28 cellular contexts compared by ENCODE assay signal in genomic region chr19:46390866-46391265, GRCh38. TPM values are rescaled to one million over a fixed set of nuclear protein-coding genes. Genes with fewer than 3 reads are reported as not detected.
DNase-seq lines count a peak whose midpoint lies in the region; TF ChIP-seq lines count a peak whose summit lies in the region.
"Had no signal": no experiment of that assay in that cellular context is flagged by ENCODE, and none has a peak within 500 bp of the region (broad histone marks: within the 10 kb centered on the region; RNA-seq: fewer than 3 reads in every experiment).

No MANE protein-coding gene starts in this region.

- H3K27ac Mint-ChIP-seq in H9: peak overlapping the region in 2 of 3 experiments; percentile 44 to 88; a peak in 1 of 7 replicates
- H3K27ac Mint-ChIP-seq: activated naive CD4-positive, alpha-beta T cell treated with anti-CD3 and anti-CD28 coated beads, Interleukin-2, amount 10 ng/mL, durations not matched to agents 7 days and 5 days; CD4-positive, alpha-beta memory T cell; HFFc6; T-helper 17 cell had no signal

- H3K56ac ChIP-seq in H9 (ENCODE audit: insufficient read length, low read depth, low read length): no peak overlapping the region

- intact Hi-C loops in spleen (cut with DNase I; ENCODE audit: low total_unique reads): loop anchor here (10.0 kb wide), 1 partner anchor 124 kb away; no protein-coding TSS in a partner anchor

- no peak overlapping the region for H3K27ac ChIP-seq in H9 (ENCODE audit: insufficient read length, low read depth, low read length)
- no peak overlapping the region for H3K27ac ChIP-seq in spleen
- H3K27ac ChIP-seq: heart left ventricle, HL-60, parathyroid adenoma had no signal

- TF ChIP-seq POLR2A in spleen (IDR thresholded peaks at IDR 0.05): no peak

- H2BK15ac ChIP-seq in H9 (ENCODE audit: low read depth, low read length): no peak overlapping the region

- H4K5ac ChIP-seq in H9 (ENCODE audit: insufficient read length, low read depth, low read length): no peak overlapping the region

- peaks cover 7 to 32% of the 10 kb centered on the region in 2 experiments; a peak in 3 of 4 replicates for H3K4me1 Mint-ChIP-seq in H9
- H3K4me1 Mint-ChIP-seq: activated naive CD4-positive, alpha-beta T cell treated with anti-CD3 and anti-CD28 coated beads, Interleukin-2, amount 10 ng/mL, durations not matched to agents 7 days and 5 days had no signal

- H3K23ac ChIP-seq in H9 (ENCODE audit: insufficient read length, low read depth, low read length): no peak overlapping the region

- peak; percentile 46 for DNase-seq in AG10803 (ENCODE audit: low read depth)
- DNase-seq in H9: no peak
- peak; percentile 85 for DNase-seq in fibroblast of the aortic adventitia (ENCODE audit: low read depth)
- DNase-seq in spleen: peak; percentile 50
- no peak for DNase-seq in cerebellar cortex (ENCODE audit: low spot score)
- no peak for DNase-seq in activated naive CD4-positive, alpha-beta T cell treated with Interleukin-2 at 50 U/mL for 16 hours
- DNase-seq in NCI-H1417 treated with DMSO at 0.1 percent for 48 hours (lab: John Stamatoyannopoulos, UW): no peak
- DNase-seq: activated CD4-positive, alpha-beta T cell treated with anti-CD3 and anti-CD28 coated beads for 48 hours; activated naive CD4-positive, alpha-beta T cell treated with anti-CD3 and anti-CD28 coated beads, Interleukin-2, amount 10 ng/mL, durations not matched to agents 7 days and 5 days; activated T-cell treated with anti-CD3 and anti-CD28 coated beads, Interleukin-2, amount 50 U/mL, for 48 hours; amygdala; CD4-positive, alpha-beta memory T cell; dermis blood vessel endothelial cell; HFFc6; left colon; midbrain; naive thymus-derived CD8-positive, alpha-beta T cell; NCI-H1048; NCI-H187; NCI-H2171 treated with DMSO at 0.1 percent for 48 hours; NCI-H69; substantia nigra; T-helper 17 cell had no signal

- H3K4me1 ChIP-seq in H9 (ENCODE audit: insufficient read depth, low read length): no peaks in the 10 kb centered on the region
- peaks cover 0 to 28% (median 2%) of the 10 kb centered on the region in 6 donors for H3K4me1 ChIP-seq in spleen
- H3K4me1 ChIP-seq: parathyroid adenoma had no signal

- H3K23me2 ChIP-seq in H9 (ENCODE audit: insufficient read length, low read depth, low read length, poor library complexity, severe bottlenecking): no peaks in the 10 kb centered on the region

- H2BK5ac ChIP-seq in H9 (ENCODE audit: insufficient read length, low read length): no peak overlapping the region

- H3K9me3 ChIP-seq in H9 (ENCODE audit: control insufficient read depth, low read depth, low read length): no peaks in the 10 kb centered on the region
- no peaks in the 10 kb centered on the region for H3K9me3 ChIP-seq in spleen
- H3K9me3 ChIP-seq: heart left ventricle, SK-N-SH had no signal

- no peak overlapping the region for H3K4me2 ChIP-seq in H9 (ENCODE audit: insufficient read depth, insufficient read length, low read length)
- H3K4me2 ChIP-seq: SK-N-SH had no signal

- peaks cover 0 to 80% (median 56%) of the 10 kb centered on the region in 6 donors for H3K36me3 ChIP-seq in spleen

- no peak overlapping the region for H2AFZ ChIP-seq in H9 (ENCODE audit: low read length)
- H2AFZ ChIP-seq: parathyroid adenoma had no signal

- TF ChIP-seq CTCF in AG10803 (conservative IDR thresholded peaks at IDR 0.05; ENCODE audit: low read length) (no peak), H9 (conservative IDR thresholded peaks at IDR 0.05) (no peak), fibroblast of the aortic adventitia (IDR thresholded peaks at IDR 0.05; ENCODE audit: insufficient read depth, low read length) (no peak), spleen (IDR thresholded peaks at IDR 0.05 in 8 of 11, conservative IDR thresholded peaks at IDR 0.05 in 3 of 11) (no peak)

- no peak overlapping the region for H3T11ph ChIP-seq in H9 (ENCODE audit: low read length)

- H4K91ac ChIP-seq in H9 (ENCODE audit: insufficient read length, low read depth, low read length): no peak overlapping the region

- H3K27me3 Mint-ChIP-seq in H9 (ENCODE audit: low read depth): no peaks in the 10 kb centered on the region
- H3K27me3 Mint-ChIP-seq: activated naive CD4-positive, alpha-beta T cell treated with anti-CD3 and anti-CD28 coated beads, Interleukin-2, amount 10 ng/mL, durations not matched to agents 7 days and 5 days; naive thymus-derived CD8-positive, alpha-beta T cell; T-helper 17 cell had no signal

- no peak overlapping the region for H3K4ac ChIP-seq in H9 (ENCODE audit: low read depth, low read length)

- WGBS in H9 (ENCODE audit: extremely low coverage, insufficient read length, low lambda C conversion rate): no CpG with 5 or more reads among the region's 18 CpGs
- WGBS in spleen, 5 donors: 92 to 96% (median 94%) methylated on average over 17 to 18 of the region's 18 CpGs

- H3K4me3 Mint-ChIP-seq in H9: no peak overlapping the region
- H3K4me3 Mint-ChIP-seq: activated naive CD4-positive, alpha-beta T cell treated with anti-CD3 and anti-CD28 coated beads, Interleukin-2, amount 10 ng/mL, durations not matched to agents 7 days and 5 days; CD4-positive, alpha-beta memory T cell; HFFc6; naive thymus-derived CD8-positive, alpha-beta T cell; T-helper 17 cell had no signal

- H3K9me3 Mint-ChIP-seq in H9: peaks cover 2 to 5% of the 10 kb centered on the region in 2 experiments; a peak in 2 of 5 replicates
- H3K9me3 Mint-ChIP-seq: naive thymus-derived CD8-positive, alpha-beta T cell had no signal

- H3K27me3 ChIP-seq in H9 (ENCODE audit: insufficient read depth, low read length) (no peaks in the 10 kb centered on the region), spleen (replicated peaks in 1 of 7) (no peaks in the 10 kb centered on the region)
- H3K27me3 ChIP-seq: heart left ventricle had no signal

- H2BK120ac ChIP-seq in H9 (ENCODE audit: low read depth, low read length, poor library complexity, severe bottlenecking): no peak overlapping the region

- H4K20me1 ChIP-seq in H9 (ENCODE audit: control insufficient read depth, insufficient read depth, insufficient read length): no peaks in the 10 kb centered on the region

- no peak overlapping the region for H2BK20ac ChIP-seq in H9 (ENCODE audit: low read depth, low read length, poor library complexity, severe bottlenecking)

- H3K4me3 ChIP-seq in AG10803 (ENCODE audit: low read length): no peak overlapping the region
- no peak overlapping the region for H3K4me3 ChIP-seq in fibroblast of the aortic adventitia (ENCODE audit: low read depth, low read length)
- no peak overlapping the region for H3K4me3 ChIP-seq in spleen
- H3K4me3 ChIP-seq: heart left ventricle had no signal

- no peak overlapping the region for H3K14ac ChIP-seq in H9 (ENCODE audit: insufficient read depth, low read length)

- H3K18ac ChIP-seq in H9 (ENCODE audit: insufficient read length, low read depth, low read length): no peak overlapping the region

- H3K36me3 Mint-ChIP-seq in H9 (ENCODE audit: insufficient read depth in 1 of 3, low read depth in 3 of 3): peaks cover 43 to 61% (median 48%) of the 10 kb centered on the region in 3 experiments

- no peaks in the 10 kb centered on the region for H3K79me2 ChIP-seq in H9 (ENCODE audit: insufficient read depth, low read length)
- H3K79me2 ChIP-seq: parathyroid adenoma had no signal

- H2BK12ac ChIP-seq in H9 (ENCODE audit: insufficient read length, low read depth, low read length): no peak overlapping the region

- H2AK5ac ChIP-seq in H9 (ENCODE audit: insufficient read length, low read length): no peak overlapping the region

- no peak overlapping the region for H4K8ac ChIP-seq in H9 (replicated peaks; ENCODE audit: insufficient read length, low read depth, low read length)

- no peak overlapping the region for H3K9ac ChIP-seq in H9 (ENCODE audit: extremely low read depth, insufficient read length, low read length)
- H3K9ac ChIP-seq: parathyroid adenoma, SK-N-SH had no signal

- H3K79me1 ChIP-seq in H9 (ENCODE audit: insufficient read depth, low read depth, low read length, poor library complexity, severe bottlenecking): no peaks in the 10 kb centered on the region

RNA-seq across cellular contexts. Expression of gene CCDC8, which starts 22.5 kb away (rescaled TPM):
- 27.5 and 28.7 TPM in 2 replicates for total RNA-seq in H9 (2021)
- total RNA-seq in fibroblast of the aortic adventitia (ENCODE audit: low replicate concordance): 8.5 and 26.9 TPM in 2 replicates
- total RNA-seq in spleen: 1 to 10 TPM; 1.7 to 4.4 (median 2.6) TPM
- 1 to 10 TPM in 2 of 3 donors, under 1 TPM in 1; 0.46 to 1.2 (median 1.1) TPM for polyA plus RNA-seq in spleen
- total RNA-seq: activated CD8-positive, alpha-beta memory T cell treated with anti-CD3 and anti-CD28 coated beads for 36 hours; CD4-positive, alpha-beta memory T cell; naive thymus-derived CD8-positive, alpha-beta T cell; T-helper 17 cell had no signal
- polyA plus RNA-seq: CD4-positive, alpha-beta memory T cell; naive thymus-derived CD8-positive, alpha-beta T cell had no signal

RNA-seq across cellular contexts. Expression of gene PNMA8C, which starts 37.9 kb away (rescaled TPM):
- total RNA-seq in H9 (2021): 1.7 and 1.8 TPM in 2 replicates
- total RNA-seq in fibroblast of the aortic adventitia (ENCODE audit: low replicate concordance): not detected in 2 replicates
- total RNA-seq in spleen: not detected
- under 1 TPM in 1 of 3 donors, not detected in 2; 0.03 TPM for polyA plus RNA-seq in spleen
- total RNA-seq: activated CD8-positive, alpha-beta memory T cell treated with anti-CD3 and anti-CD28 coated beads for 36 hours; CD4-positive, alpha-beta memory T cell; dermis blood vessel endothelial cell; naive thymus-derived CD8-positive, alpha-beta T cell had no signal
- polyA plus RNA-seq: CD4-positive, alpha-beta memory T cell; naive thymus-derived CD8-positive, alpha-beta T cell had no signal

RNA-seq across cellular contexts. Expression of gene PPP5C, which starts 44.0 kb away (rescaled TPM):
- total RNA-seq in H9 (2021): 108 and 111 TPM in 2 replicates
- 14.9 and 52.4 TPM in 2 replicates for total RNA-seq in fibroblast of the aortic adventitia (ENCODE audit: low replicate concordance)
- total RNA-seq in spleen: 10 to 100 TPM; 61.1 to 87.3 (median 74.2) TPM
- 10 to 100 TPM; 26.5 to 67.5 (median 29.8) TPM for polyA plus RNA-seq in spleen

Comparison
In these comparisons a context has a peak if more than half of its experiments do, and no peak if none do; other contexts are left out.
1. DNase-seq: peak in AG10803 (single experiment), fibroblast of the aortic adventitia (single experiment) and spleen (single experiment); none in H9 (single experiment), cerebellar cortex (single experiment), activated naive CD4-positive, alpha-beta T cell treated with Interleukin-2 at 50 U/mL for 16 hours (single experiment) and NCI-H1417 treated with DMSO at 0.1 percent for 48 hours (single experiment).